ENCODE assay signal across 1 cellular context in genomic region chr10:569961-570630, GRCh38.
TF ChIP-seq lines count a peak whose summit lies in the region.

No MANE protein-coding gene starts in this region.

TF ChIP-seq in HEK293, 187 proteins besides CTCF, POLR2A, EP300 and RAD21 (continued from another document):
- TF ChIP-seq ZBTB11 (tag by site-specific recombination; conservative IDR thresholded peaks at IDR 0.05; ENCODE audit: low read depth) = no peak
